In the genomic region with DNA sequence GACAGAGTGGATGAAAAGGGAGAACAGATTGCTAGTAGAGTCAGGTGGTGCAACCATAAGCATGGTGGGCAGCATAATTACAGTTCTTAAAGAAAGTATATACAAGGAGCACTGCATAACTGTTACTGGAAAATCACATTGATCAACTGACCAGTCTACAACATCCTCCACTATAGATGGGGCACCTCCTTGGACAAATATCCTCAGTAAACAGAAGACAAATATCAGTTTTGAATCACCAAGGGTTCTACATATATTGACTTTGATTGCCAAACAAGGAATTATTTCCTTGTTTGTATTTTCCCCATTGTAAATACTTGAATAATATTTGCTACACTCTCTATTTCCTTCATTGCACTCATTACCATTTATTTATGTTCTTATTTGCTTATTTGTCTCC, we compare ENCODE assay signal across 25 cellular contexts. TPM values are rescaled to one million over a fixed set of nuclear protein-coding genes. Genes with fewer than 3 reads are reported as not detected.
A peak's percentile ranks its signal among the peaks of the same experiment; 100 is the strongest.
DNase-seq lines count a peak whose midpoint lies in the region; ATAC-seq and TF ChIP-seq lines count a peak whose summit lies in the region.
"Had no signal": no experiment of that assay in that cellular context is flagged by ENCODE, and none has a peak within 500 bp of the region (broad histone marks: within the 10 kb centered on the region; RNA-seq: fewer than 3 reads in every experiment).

No MANE protein-coding gene starts in this region.

- no peaks in the 10 kb centered on the region for H3K36me3 Mint-ChIP-seq in activated CD8-positive, alpha-beta T cell treated with anti-CD3 and anti-CD28 coated beads, Interleukin-2, amount 10 ng/mL, durations not matched to agents 7 days and 5 days (ENCODE audit: low read depth)
- H3K36me3 Mint-ChIP-seq: CD14-positive monocyte; CD4-positive, alpha-beta memory T cell; CD4-positive, CD25-positive, alpha-beta regulatory T cell; CD8-positive, alpha-beta memory T cell had no signal

- POLR2A ChIA-PET in PC-3 (lab: Charles Lee; ENCODE audit: unreplicated experiment) = no interaction called here
- POLR2A ChIA-PET in activated CD8-positive, alpha-beta T cell treated with anti-CD3 and anti-CD28 coated beads, Interleukin-2, amount 10 ng/mL, durations not matched to agents 7 days and 5 days (lab: Charles Lee) = no interaction called here

- DNase-seq in DMS53 treated with DMSO at 0.1 percent for 48 hours (lab: John Stamatoyannopoulos, UW; ENCODE audit: unreplicated experiment) = peak; percentile 27
- DNase-seq in PC-3 = no peak
- no peak for DNase-seq in activated CD8-positive, alpha-beta T cell treated with anti-CD3 and anti-CD28 coated beads, Interleukin-2, amount 10 ng/mL, durations not matched to agents 7 days and 5 days
- DNase-seq: 8988T; ACHN; BE2C; C1 segment of cervical spinal cord; CD4-positive, alpha-beta memory T cell; CD4-positive, CD25-positive, alpha-beta regulatory T cell; CD8-positive, alpha-beta memory T cell; COR-L47; DMS 273 treated with DMSO at 0.1 percent for 48 hours; DMS153; DMS79; DND-41; EL; GDM1 had no signal

- CTCF ChIA-PET in PC-3 (lab: Charles Lee) = no interaction called here
- CTCF ChIA-PET in activated CD8-positive, alpha-beta T cell treated with anti-CD3 and anti-CD28 coated beads, Interleukin-2, amount 10 ng/mL, durations not matched to agents 7 days and 5 days (lab: Charles Lee) = no interaction called here

- no peaks in the 10 kb centered on the region for H3K27me3 Mint-ChIP-seq in activated CD8-positive, alpha-beta T cell treated with anti-CD3 and anti-CD28 coated beads, Interleukin-2, amount 10 ng/mL, durations not matched to agents 7 days and 5 days (ENCODE audit: low read depth)
- H3K27me3 Mint-ChIP-seq: CD4-positive, CD25-positive, alpha-beta regulatory T cell had no signal

- H3K4me1 ChIP-seq in PC-3 (ENCODE audit: insufficient read depth, low read length) = no peaks in the 10 kb centered on the region
- H3K4me1 ChIP-seq: BLaER1 had no signal

- no peaks in the 10 kb centered on the region for H3K36me3 ChIP-seq in PC-3 (ENCODE audit: low read depth, low read length)
- H3K36me3 ChIP-seq: BE2C, BLaER1 had no signal

- H3K27ac Mint-ChIP-seq in activated CD8-positive, alpha-beta T cell treated with anti-CD3 and anti-CD28 coated beads, Interleukin-2, amount 10 ng/mL, durations not matched to agents 7 days and 5 days = no peak overlapping the region
- H3K27ac Mint-ChIP-seq: CD14-positive monocyte; CD4-positive, alpha-beta memory T cell; CD4-positive, CD25-positive, alpha-beta regulatory T cell; CD8-positive, alpha-beta memory T cell had no signal

- no TSS peak for BruUV-seq in PC-3 (replicated peaks; lab: Mats Ljungman, UMichigan)

- no peak overlapping the region for H3K4me3 ChIP-seq in PC-3 (ENCODE audit: low read length)
- H3K4me3 ChIP-seq: BLaER1, GM12878 had no signal

- intact Hi-C loops in PC-3 (cut with micrococcal nuclease) = loop anchor here (2.0 kb wide), 1 partner anchor 56 kb away; no protein-coding TSS in a partner anchor

- H3K4me1 Mint-ChIP-seq in activated CD8-positive, alpha-beta T cell treated with anti-CD3 and anti-CD28 coated beads, Interleukin-2, amount 10 ng/mL, durations not matched to agents 7 days and 5 days (ENCODE audit: low read depth) = no peaks in the 10 kb centered on the region
- H3K4me1 Mint-ChIP-seq: CD14-positive monocyte; CD4-positive, alpha-beta memory T cell; CD4-positive, CD25-positive, alpha-beta regulatory T cell had no signal

- 0 out of 2 replicates have a peak overlapping the region, but pooled peaks have one; percentile 1 for H3K27ac ChIP-seq in 22Rv1
- H3K27ac ChIP-seq in PC-3 (ENCODE audit: low read length) = no peak overlapping the region
- H3K27ac ChIP-seq: BLaER1 had no signal

- H3K9ac ChIP-seq in PC-3 (ENCODE audit: low read length) = no peak overlapping the region
- H3K9ac ChIP-seq: BLaER1 had no signal

- H2AFZ ChIP-seq in PC-3 (ENCODE audit: low read length) = no peak overlapping the region

- peak; percentile 55 for ATAC-seq in PC-3
- no peak for ATAC-seq in GM21529 (IDR thresholded peaks at IDR 0.05; ENCODE audit: unreplicated experiment)
- no peak for ATAC-seq in activated CD8-positive, alpha-beta T cell treated with anti-CD3 and anti-CD28 coated beads, Interleukin-2, amount 10 ng/mL, durations not matched to agents 7 days and 5 days
- ATAC-seq: GM12878 had no signal

- TF ChIP-seq CTCF in 22Rv1 (IDR thresholded peaks at IDR 0.05) = no peak
- no peak for TF ChIP-seq CTCF in PC-3 (conservative IDR thresholded peaks at IDR 0.05; ENCODE audit: low read depth, low read length)

- H4K20me1 ChIP-seq in PC-3 (ENCODE audit: low read length) = no peaks in the 10 kb centered on the region
- H4K20me1 ChIP-seq: BLaER1 had no signal

- no peak overlapping the region for H3K4me2 ChIP-seq in PC-3 (ENCODE audit: low read length)
- H3K4me2 ChIP-seq: BLaER1 had no signal

- H3F3A ChIP-seq in PC-3 (ENCODE audit: low read length, unreplicated experiment) = no peaks in the 10 kb centered on the region

- H3K9me3 Mint-ChIP-seq in activated CD8-positive, alpha-beta T cell treated with anti-CD3 and anti-CD28 coated beads, Interleukin-2, amount 10 ng/mL, durations not matched to agents 7 days and 5 days (ENCODE audit: insufficient read depth) = no peaks in the 10 kb centered on the region
- H3K9me3 Mint-ChIP-seq: CD8-positive, alpha-beta memory T cell had no signal

- no peak overlapping the region for H3K4me3 Mint-ChIP-seq in activated CD8-positive, alpha-beta T cell treated with anti-CD3 and anti-CD28 coated beads, Interleukin-2, amount 10 ng/mL, durations not matched to agents 7 days and 5 days
- H3K4me3 Mint-ChIP-seq: CD14-positive monocyte; CD4-positive, alpha-beta memory T cell; CD4-positive, CD25-positive, alpha-beta regulatory T cell; CD8-positive, alpha-beta memory T cell had no signal

- H3K79me2 ChIP-seq in PC-3 (ENCODE audit: low read length) = no peaks in the 10 kb centered on the region

- no peaks in the 10 kb centered on the region for H3K9me2 ChIP-seq in PC-3 (replicated peaks; ENCODE audit: low read length)

- H3K9me3 ChIP-seq in PC-3 (ENCODE audit: low read length) = no peaks in the 10 kb centered on the region
- H3K9me3 ChIP-seq: BE2C, BLaER1 had no signal

- H3K27me3 ChIP-seq in PC-3 (ENCODE audit: low read length) = no peaks in the 10 kb centered on the region
- H3K27me3 ChIP-seq: BE2C, BLaER1 had no signal

RNA-seq across cellular contexts. Expression of a gene that starts 17.6 kb away (rescaled TPM):
- total RNA-seq in PC-3 (2014; rRNA removed) = 0.75 and 1.2 TPM in 2 replicates
- under 1 TPM; 0.74 to 0.81 TPM for total RNA-seq in activated CD8-positive, alpha-beta T cell treated with anti-CD3 and anti-CD28 coated beads, Interleukin-2, amount 10 ng/mL, durations not matched to agents 7 days and 5 days
- total RNA-seq: GM12878 had no signal

RNA-seq across cellular contexts. Expression of a gene that starts 26.6 kb away (rescaled TPM):
- 0.22 and 0.63 TPM in 2 replicates for total RNA-seq in PC-3 (2014; rRNA removed)
- not detected for total RNA-seq in activated CD8-positive, alpha-beta T cell treated with anti-CD3 and anti-CD28 coated beads, Interleukin-2, amount 10 ng/mL, durations not matched to agents 7 days and 5 days
- total RNA-seq: A673; CD4-positive, alpha-beta memory T cell; CD4-positive, CD25-positive, alpha-beta regulatory T cell; CD8-positive, alpha-beta memory T cell; Daoy; G401; GM12878 had no signal
